ENCODE assay signal across 9 cellular contexts in genomic region chr3:16219777-16220176, GRCh38. TPM values are rescaled to one million over a fixed set of nuclear protein-coding genes. Genes with fewer than 3 reads are reported as not detected.
"Had no signal": no experiment of that assay in that cellular context is flagged by ENCODE, and none has a peak within 500 bp of the region (broad histone marks: within the 10 kb centered on the region; RNA-seq: fewer than 3 reads in every experiment).

No MANE protein-coding gene starts in this region.

- H3K4me1 ChIP-seq: HAP-1 had no signal

- DNase-seq: GM23248, GOT3, H7, IMR-90 had no signal

- H3K4me3 ChIP-seq: GM23248, HAP-1, K562 had no signal

- H3K9me3 ChIP-seq: HAP-1 had no signal

- ATAC-seq: HCT116, K562 had no signal

- H3K27ac ChIP-seq: GM23248 had no signal

- H3K36me3 ChIP-seq: HAP-1 had no signal

RNA-seq across cellular contexts. Expression of gene GALNT15, which starts 45.3 kb away (rescaled TPM):
- total RNA-seq: H4, H7, HT-29, K562 had no signal
- polyA plus RNA-seq: K562 had no signal
